Comparison of ENCODE assay signal across 19 cellular contexts in genomic region chr15:101161656-101162055, GRCh38.
A peak's percentile ranks its signal among the peaks of the same experiment; 100 is the strongest.
DNase-seq lines count a peak whose midpoint lies in the region; ATAC-seq lines count a peak whose summit lies in the region.
"Had no signal": no experiment of that assay in that cellular context is flagged by ENCODE, and none has a peak within 500 bp of the region (broad histone marks: within the 10 kb centered on the region; RNA-seq: fewer than 3 reads in every experiment).

No MANE protein-coding gene starts in this region.

- no peak overlapping the region for H3K27ac ChIP-seq in right cardiac atrium (ENCODE audit: low read length)
- H3K27ac ChIP-seq: PC-9, psoas muscle, upper lobe of right lung had no signal

- peak overlapping the region; percentile 75 for H3K27ac Mint-ChIP-seq in activated CD4-positive, alpha-beta memory T cell treated with anti-CD3 and anti-CD28 coated beads for 36 hours
- peak overlapping the region; percentile 61 for H3K27ac Mint-ChIP-seq in activated naive CD8-positive, alpha-beta T cell treated with anti-CD3 and anti-CD28 coated beads, Interleukin-2, amount 50 U/mL, for 24 hours
- H3K27ac Mint-ChIP-seq: HFFc6 had no signal

- no peak overlapping the region for H3K4me3 ChIP-seq in right cardiac atrium (ENCODE audit: low read length)
- H3K4me3 ChIP-seq: esophagus squamous epithelium, PC-9, psoas muscle, smooth muscle cell, upper lobe of right lung had no signal

- peaks cover 31% of the 10 kb centered on the region for H3K9me3 Mint-ChIP-seq in activated CD4-positive, alpha-beta memory T cell treated with anti-CD3 and anti-CD28 coated beads for 36 hours
- H3K9me3 Mint-ChIP-seq in activated naive CD8-positive, alpha-beta T cell treated with anti-CD3 and anti-CD28 coated beads, Interleukin-2, amount 50 U/mL, for 24 hours = peaks cover 24% of the 10 kb centered on the region

- H3K36me3 Mint-ChIP-seq in activated CD4-positive, alpha-beta memory T cell treated with anti-CD3 and anti-CD28 coated beads for 36 hours = peaks cover 20% of the 10 kb centered on the region
- peaks cover 18% of the 10 kb centered on the region for H3K36me3 Mint-ChIP-seq in activated naive CD8-positive, alpha-beta T cell treated with anti-CD3 and anti-CD28 coated beads, Interleukin-2, amount 50 U/mL, for 24 hours (ENCODE audit: low read depth)

- 75% methylated on average over 8 of the region's 8 CpGs for WGBS in right cardiac atrium

- CTCF ChIA-PET in activated CD4-positive, alpha-beta memory T cell treated with anti-CD3 and anti-CD28 coated beads for 36 hours (lab: Charles Lee) = no interaction called here

- H3K4me1 Mint-ChIP-seq in activated CD4-positive, alpha-beta memory T cell treated with anti-CD3 and anti-CD28 coated beads for 36 hours (ENCODE audit: low read depth) = peaks cover 33% of the 10 kb centered on the region
- peaks cover 38% of the 10 kb centered on the region for H3K4me1 Mint-ChIP-seq in activated naive CD8-positive, alpha-beta T cell treated with anti-CD3 and anti-CD28 coated beads, Interleukin-2, amount 50 U/mL, for 24 hours

- POLR2A ChIA-PET in activated CD4-positive, alpha-beta memory T cell treated with anti-CD3 and anti-CD28 coated beads for 36 hours (lab: Charles Lee) = no interaction called here

- intact Hi-C loops in cardiac septum (cut with DNase I) (loop anchor here (5.0 kb wide), 1 partner anchor 34 kb away; no protein-coding TSS in a partner anchor), right cardiac atrium (cut with DNase I) (no loop called here)
- intact Hi-C loops in activated CD4-positive, alpha-beta memory T cell treated with anti-CD3 and anti-CD28 coated beads for 36 hours (cut with micrococcal nuclease) = loop anchor here (1.0 to 2.0 kb wide), 6 partner anchors 27 to 89 kb away; no protein-coding TSS in a partner anchor

- no peaks in the 10 kb centered on the region for H3K9me3 ChIP-seq in right cardiac atrium (ENCODE audit: control insufficient read depth, low read length)

- no peak for ATAC-seq in right cardiac atrium
- ATAC-seq in activated naive CD8-positive, alpha-beta T cell treated with anti-CD3 and anti-CD28 coated beads, Interleukin-2, amount 50 U/mL, for 24 hours = peak; percentile 48

- H3K27me3 Mint-ChIP-seq in activated CD4-positive, alpha-beta memory T cell treated with anti-CD3 and anti-CD28 coated beads for 36 hours = no peaks in the 10 kb centered on the region
- peaks cover 3% of the 10 kb centered on the region for H3K27me3 Mint-ChIP-seq in activated naive CD8-positive, alpha-beta T cell treated with anti-CD3 and anti-CD28 coated beads, Interleukin-2, amount 50 U/mL, for 24 hours

- H3K4me3 Mint-ChIP-seq in activated CD4-positive, alpha-beta memory T cell treated with anti-CD3 and anti-CD28 coated beads for 36 hours = peak overlapping the region; percentile 4
- no peak overlapping the region for H3K4me3 Mint-ChIP-seq in activated naive CD8-positive, alpha-beta T cell treated with anti-CD3 and anti-CD28 coated beads, Interleukin-2, amount 50 U/mL, for 24 hours
- H3K4me3 Mint-ChIP-seq: HFFc6 had no signal

- peaks cover 2% of the 10 kb centered on the region for H3K4me1 ChIP-seq in right cardiac atrium (ENCODE audit: control insufficient read depth, insufficient read depth, low read length)
- H3K4me1 ChIP-seq: upper lobe of right lung had no signal

- no peaks in the 10 kb centered on the region for H3K27me3 ChIP-seq in right cardiac atrium (ENCODE audit: control insufficient read depth, insufficient read depth)
- H3K27me3 ChIP-seq: esophagus squamous epithelium, upper lobe of right lung had no signal

- DNase-seq in cardiac septum (ENCODE audit: low spot score) (peak; percentile 7), right cardiac atrium (no peak), GF-D8 (lab: John Stamatoyannopoulos, UW) (no peak), NCI-H2227 (lab: John Stamatoyannopoulos, UW; ENCODE audit: unreplicated experiment) (no peak)
- peak; percentile 73 for DNase-seq in activated CD4-positive, alpha-beta memory T cell treated with anti-CD3 and anti-CD28 coated beads for 36 hours
- DNase-seq in activated naive CD8-positive, alpha-beta T cell treated with anti-CD3 and anti-CD28 coated beads, Interleukin-2, amount 50 U/mL, for 24 hours = no peak
- peak; percentile 52 for DNase-seq in stimulated activated CD8-positive, alpha-beta memory T cell treated with anti-CD3 and anti-CD28 coated beads, Interleukin-4, amount 100 ng/mL, for 48 hours
- DNase-seq: AML-193; amygdala; central memory CD4-positive, alpha-beta T cell; effector CD4-positive, alpha-beta T cell; esophagus squamous epithelium; HFFc6; NCI-H1417 treated with DMSO at 0.1 percent for 48 hours; NCI-H748 treated with DMSO at 0.1 percent for 48 hours; PC-9; psoas muscle; upper lobe of right lung had no signal

Comparison
In these comparisons a context has a peak if more than half of its experiments do, and no peak if none do; other contexts are left out.
1. DNase-seq: peak in cardiac septum (single experiment), activated CD4-positive, alpha-beta memory T cell treated with anti-CD3 and anti-CD28 coated beads for 36 hours (single experiment) and stimulated activated CD8-positive, alpha-beta memory T cell treated with anti-CD3 and anti-CD28 coated beads, Interleukin-4, amount 100 ng/mL, for 48 hours (single experiment); none in right cardiac atrium (0 of 3), activated naive CD8-positive, alpha-beta T cell treated with anti-CD3 and anti-CD28 coated beads, Interleukin-2, amount 50 U/mL, for 24 hours (single experiment), GF-D8 (single experiment) and NCI-H2227 (single experiment).
2. intact Hi-C loops: an anchor here in cardiac septum (5.0 kb wide) and activated CD4-positive, alpha-beta memory T cell treated with anti-CD3 and anti-CD28 coated beads for 36 hours (1.0 to 2.0 kb wide); none called in right cardiac atrium.